In genomic region chr13:87094646-87095045, GRCh38 we compare ENCODE assay signal across 21 cellular contexts.
DNase-seq lines count a peak whose midpoint lies in the region; TF ChIP-seq lines count a peak whose summit lies in the region.
"Had no signal": no experiment of that assay in that cellular context is flagged by ENCODE, and none has a peak within 500 bp of the region (broad histone marks: within the 10 kb centered on the region; RNA-seq: fewer than 3 reads in every experiment).

No MANE protein-coding gene starts in this region.

- no peak overlapping the region for H3T11ph ChIP-seq in H9 (ENCODE audit: low read length)

- H2AFZ ChIP-seq in smooth muscle cell (ENCODE audit: low read depth) (peak overlapping the region; percentile 62), H9 (ENCODE audit: low read length) (no peak overlapping the region)

- H3K56ac ChIP-seq in H9 (ENCODE audit: insufficient read length, low read depth, low read length) = no peak overlapping the region

- no peaks in the 10 kb centered on the region for H3K36me3 ChIP-seq in smooth muscle cell (ENCODE audit: low read depth)
- H3K36me3 ChIP-seq: MG63, neutrophil had no signal

- H3K79me2 ChIP-seq in smooth muscle cell (ENCODE audit: low read depth) = no peaks in the 10 kb centered on the region
- no peaks in the 10 kb centered on the region for H3K79me2 ChIP-seq in H9 (ENCODE audit: insufficient read depth, low read length)

- H4K91ac ChIP-seq in H9 (ENCODE audit: insufficient read length, low read depth, low read length) = no peak overlapping the region

- no peak overlapping the region for H3K4ac ChIP-seq in H9 (ENCODE audit: low read depth, low read length)

- no peaks in the 10 kb centered on the region for H3K27me3 ChIP-seq in smooth muscle cell (ENCODE audit: low read depth)
- no peaks in the 10 kb centered on the region for H3K27me3 ChIP-seq in H9 (ENCODE audit: insufficient read depth, low read length)
- H3K27me3 ChIP-seq: MG63, neutrophil had no signal

- TF ChIP-seq CTCF in epithelial cell of esophagus (IDR thresholded peaks at IDR 0.05; ENCODE audit: insufficient read depth, low read depth, low read length, missing control alignments) (no peak), smooth muscle cell (IDR thresholded peaks at IDR 0.05; ENCODE audit: borderline replicate concordance, insufficient read depth, poor library complexity, severe bottlenecking) (no peak), H9 (conservative IDR thresholded peaks at IDR 0.05) (no peak)

- H2BK120ac ChIP-seq in H9 (ENCODE audit: low read depth, low read length, poor library complexity, severe bottlenecking) = no peak overlapping the region

- WGBS in smooth muscle cell (ENCODE audit: low lambda C conversion rate) = 74% methylated on average over 3 of the region's 3 CpGs
- WGBS in H9 (ENCODE audit: extremely low coverage, insufficient read length, low lambda C conversion rate) = no CpG with 5 or more reads among the region's 3 CpGs

- no peak overlapping the region for H3K9ac ChIP-seq in smooth muscle cell (ENCODE audit: low read depth)
- no peak overlapping the region for H3K9ac ChIP-seq in H9 (ENCODE audit: extremely low read depth, insufficient read length, low read length)

- no peak overlapping the region for H3K18ac ChIP-seq in H9 (ENCODE audit: insufficient read length, low read depth, low read length)

- no peaks in the 10 kb centered on the region for H3K79me1 ChIP-seq in H9 (ENCODE audit: insufficient read depth, low read depth, low read length, poor library complexity, severe bottlenecking)

- H2BK12ac ChIP-seq in H9 (ENCODE audit: insufficient read length, low read depth, low read length) = no peak overlapping the region

- no peak overlapping the region for H3K23ac ChIP-seq in H9 (ENCODE audit: insufficient read length, low read depth, low read length)

- H3F3A ChIP-seq in smooth muscle cell (ENCODE audit: low read depth) = no peaks in the 10 kb centered on the region

- H2AK5ac ChIP-seq in H9 (ENCODE audit: insufficient read length, low read length) = no peak overlapping the region

- no peak overlapping the region for H3K27ac Mint-ChIP-seq in H9
- H3K27ac Mint-ChIP-seq: activated T-helper 2 cell treated with anti-CD3 and anti-CD28 coated beads, Interferon-gamma antibody, Interleukin-2, Interleukin-4, amounts not matched to agents 10 μg/mL and 5 μg/mL and 100 μg/mL, durations not matched to agents 14 hours and 24 hours and 36 hours; CD4-positive, CD25-positive, alpha-beta regulatory T cell; HFFc6; T-helper 17 cell had no signal

- H4K5ac ChIP-seq in H9 (ENCODE audit: insufficient read length, low read depth, low read length) = no peak overlapping the region

- no peak overlapping the region for H3K14ac ChIP-seq in H9 (ENCODE audit: insufficient read depth, low read length)

- H3K9me3 Mint-ChIP-seq in H9 = no peaks in the 10 kb centered on the region

- peak; percentile 8 for DNase-seq in SKM-1 treated with dmso at 0.1 percent for 144 hours (lab: John Stamatoyannopoulos, UW; ENCODE audit: unreplicated experiment)
- no peak for DNase-seq in SKM-1 (lab: John Stamatoyannopoulos, UW; ENCODE audit: unreplicated experiment)
- peak; percentile 60 for DNase-seq in NCI-H524 treated with DMSO at 0.1 percent for 48 hours (lab: John Stamatoyannopoulos, UW)
- peak; percentile 33 for DNase-seq in epithelial cell of esophagus (ENCODE audit: low read depth)
- no peak for DNase-seq in smooth muscle cell (lab: John Stamatoyannopoulos, UW; ENCODE audit: unreplicated experiment)
- DNase-seq in NCI-H226 = no peak
- no peak for DNase-seq in HPDE6-E6E7 (ENCODE audit: extremely low spot score)
- no peak for DNase-seq in H9
- DNase-seq: amniotic stem cell; CD4-positive, CD25-positive, alpha-beta regulatory T cell; central memory CD4-positive, alpha-beta T cell; DMS79 treated with DMSO at 0.1 percent for 48 hours; effector CD4-positive, alpha-beta T cell; HFFc6; MG63; midbrain; NCI-H2081 treated with DMSO at 0.1 percent for 48 hours; stimulated activated CD4-positive, alpha-beta T cell treated with anti-CD3 and anti-CD28 coated beads, Interleukin-2, amount 100 ng/mL, for 24 hours; T-helper 17 cell had no signal

- H3K4me3 Mint-ChIP-seq in H9 = no peak overlapping the region
- H3K4me3 Mint-ChIP-seq: CD4-positive, CD25-positive, alpha-beta regulatory T cell; HFFc6; T-helper 17 cell had no signal

- H4K20me1 ChIP-seq in smooth muscle cell (ENCODE audit: low read depth) = no peaks in the 10 kb centered on the region
- H4K20me1 ChIP-seq in H9 (ENCODE audit: control insufficient read depth, insufficient read depth, insufficient read length) = no peaks in the 10 kb centered on the region

- no peak overlapping the region for H3K27ac ChIP-seq in smooth muscle cell (ENCODE audit: low read depth)
- no peak overlapping the region for H3K27ac ChIP-seq in H9 (ENCODE audit: insufficient read length, low read depth, low read length)
- H3K27ac ChIP-seq: neutrophil had no signal

- H3K27me3 Mint-ChIP-seq in H9 (ENCODE audit: low read depth) = no peaks in the 10 kb centered on the region
- H3K27me3 Mint-ChIP-seq: CD4-positive, CD25-positive, alpha-beta regulatory T cell; T-helper 17 cell had no signal

- H3K4me3 ChIP-seq in epithelial cell of esophagus (ENCODE audit: low read length) (no peak overlapping the region), smooth muscle cell (no peak overlapping the region)
- H3K4me3 ChIP-seq: MG63 had no signal

- H3K9me3 ChIP-seq in smooth muscle cell (replicated peaks; ENCODE audit: low read depth) (no peaks in the 10 kb centered on the region), H9 (ENCODE audit: control insufficient read depth, low read depth, low read length) (no peaks in the 10 kb centered on the region)
- H3K9me3 ChIP-seq: MG63, neutrophil had no signal

- no peak overlapping the region for H2BK5ac ChIP-seq in H9 (ENCODE audit: insufficient read length, low read length)

- no peak overlapping the region for H2BK15ac ChIP-seq in H9 (ENCODE audit: low read depth, low read length)

- no peak overlapping the region for H4K8ac ChIP-seq in H9 (replicated peaks; ENCODE audit: insufficient read length, low read depth, low read length)

- no peak overlapping the region for H2BK20ac ChIP-seq in H9 (ENCODE audit: low read depth, low read length, poor library complexity, severe bottlenecking)

- H3K4me1 ChIP-seq in smooth muscle cell (ENCODE audit: low read depth) (peaks cover 8% of the 10 kb centered on the region), H9 (ENCODE audit: insufficient read depth, low read length) (no peaks in the 10 kb centered on the region)

- no peaks in the 10 kb centered on the region for H3K36me3 Mint-ChIP-seq in H9 (ENCODE audit: insufficient read depth in 1 of 3, low read depth in 3 of 3)
- H3K36me3 Mint-ChIP-seq: CD4-positive, CD25-positive, alpha-beta regulatory T cell had no signal

- no peaks in the 10 kb centered on the region for H3K23me2 ChIP-seq in H9 (ENCODE audit: insufficient read length, low read depth, low read length, poor library complexity, severe bottlenecking)

- H3K4me2 ChIP-seq in smooth muscle cell = no peak overlapping the region
- H3K4me2 ChIP-seq in H9 (ENCODE audit: insufficient read depth, insufficient read length, low read length) = no peak overlapping the region

- H3K4me1 Mint-ChIP-seq in H9 = peaks cover 5 to 6% of the 10 kb centered on the region in 2 experiments; a peak in 3 of 4 replicates
- H3K4me1 Mint-ChIP-seq: CD4-positive, CD25-positive, alpha-beta regulatory T cell; T-helper 17 cell had no signal

Comparison
In these comparisons a context has a peak if more than half of its experiments do, and no peak if none do; other contexts are left out.
1. DNase-seq: peak in SKM-1 treated with dmso at 0.1 percent for 144 hours (single experiment), NCI-H524 treated with DMSO at 0.1 percent for 48 hours (single experiment) and epithelial cell of esophagus (single experiment); none in SKM-1 (single experiment), smooth muscle cell (single experiment), NCI-H226 (single experiment), HPDE6-E6E7 (single experiment) and H9 (single experiment).